25 cellular contexts compared by ENCODE assay signal in genomic region chr19:964761-965694, GRCh38. TPM values are rescaled to one million over a fixed set of nuclear protein-coding genes. Genes with fewer than 3 reads are reported as not detected.
DNase-seq lines count a peak whose midpoint lies in the region; ATAC-seq, FAIRE-seq and TF ChIP-seq lines count a peak whose summit lies in the region.
"Had no signal": no experiment of that assay in that cellular context is flagged by ENCODE, and none has a peak within 500 bp of the region (broad histone marks: within the 10 kb centered on the region; RNA-seq: fewer than 3 reads in every experiment).

No MANE protein-coding gene starts in this region.

- no peak overlapping the region for H3K4me3 Mint-ChIP-seq in activated naive CD4-positive, alpha-beta T cell treated with anti-CD3 and anti-CD28 coated beads for 36 hours
- H3K4me3 Mint-ChIP-seq: naive thymus-derived CD4-positive, alpha-beta T cell had no signal

- H3K27ac Mint-ChIP-seq in activated naive CD4-positive, alpha-beta T cell treated with anti-CD3 and anti-CD28 coated beads for 36 hours, result no peak overlapping the region
- H3K27ac Mint-ChIP-seq: activated T-helper 2 cell treated with anti-CD3 and anti-CD28 coated beads, Interferon-gamma antibody, Interleukin-2, Interleukin-4, amounts not matched to agents 10 μg/mL and 5 μg/mL and 100 μg/mL, durations not matched to agents 14 hours and 24 hours and 36 hours had no signal

- no peak for FAIRE-seq in GM12891 (lab: Jason Lieb, UNC)

- H3K27me3 ChIP-seq in fibroblast of lung (ENCODE audit: control insufficient read depth, insufficient read depth, low read length) (no peaks in the 10 kb centered on the region), spleen (replicated peaks in 1 of 7) (no peaks in the 10 kb centered on the region)
- H3K27me3 ChIP-seq: cardiac muscle cell, esophagus squamous epithelium, heart right ventricle, stomach, upper lobe of right lung had no signal

- no peak overlapping the region for H3K4me3 ChIP-seq in fibroblast of lung (replicated peaks in 1 of 4; ENCODE audit: control extremely low read depth in 1 of 4, insufficient read depth in 1 of 4, low read depth in 3 of 4, low read length in 4 of 4)
- H3K4me3 ChIP-seq in spleen, result no peak overlapping the region
- H3K4me3 ChIP-seq: cardiac muscle cell, esophagus squamous epithelium, heart right ventricle, lung, PC-9, SK-N-MC, stomach, upper lobe of right lung had no signal

- no peaks in the 10 kb centered on the region for H3K79me2 ChIP-seq in fibroblast of lung (ENCODE audit: control insufficient read depth, insufficient read depth, low read length)

- H3K9me3 Mint-ChIP-seq in activated naive CD4-positive, alpha-beta T cell treated with anti-CD3 and anti-CD28 coated beads for 36 hours, result peaks cover 3% of the 10 kb centered on the region
- H3K9me3 Mint-ChIP-seq: activated T-helper 2 cell treated with anti-CD3 and anti-CD28 coated beads, Interferon-gamma antibody, Interleukin-2, Interleukin-4, amounts not matched to agents 10 μg/mL and 5 μg/mL and 100 μg/mL, durations not matched to agents 14 hours and 24 hours and 36 hours had no signal

- H3K27ac ChIP-seq in fibroblast of lung (ENCODE audit: insufficient read depth, low read length) (no peak overlapping the region), spleen (no peak overlapping the region)
- H3K27ac ChIP-seq: esophagus squamous epithelium, heart right ventricle, parathyroid adenoma, PC-9, SK-N-MC, stomach, upper lobe of right lung had no signal

- TF ChIP-seq CTCF in fibroblast of lung (conservative IDR thresholded peaks at IDR 0.05 in 1 of 2, IDR thresholded peaks at IDR 0.05 in 1 of 2; ENCODE audit: low read depth in 1 of 2, low read length in 2 of 2), result no peak
- no peak for TF ChIP-seq CTCF in spleen (IDR thresholded peaks at IDR 0.05 in 8 of 11, conservative IDR thresholded peaks at IDR 0.05 in 3 of 11)

- H3K4me1 ChIP-seq in fibroblast of lung (ENCODE audit: control insufficient read depth, extremely low read depth, insufficient read depth, low read length) (peaks cover 5% of the 10 kb centered on the region), spleen (no peaks in the 10 kb centered on the region)
- H3K4me1 ChIP-seq: esophagus squamous epithelium, heart right ventricle, parathyroid adenoma, upper lobe of right lung had no signal

- intact Hi-C loops in left cardiac atrium (cut with DNase I), result no loop called here
- intact Hi-C loops in spleen (cut with DNase I; ENCODE audit: low total_unique reads), result no loop called here
- intact Hi-C loops in activated naive CD4-positive, alpha-beta T cell treated with anti-CD3 and anti-CD28 coated beads for 36 hours (cut with micrococcal nuclease), result no loop called here

- H3K27me3 Mint-ChIP-seq in activated naive CD4-positive, alpha-beta T cell treated with anti-CD3 and anti-CD28 coated beads for 36 hours (ENCODE audit: low read depth), result no peaks in the 10 kb centered on the region
- H3K27me3 Mint-ChIP-seq: naive thymus-derived CD4-positive, alpha-beta T cell had no signal

- no peak for TF ChIP-seq POLR2A in GM12891 (IDR thresholded peaks at IDR 0.05; ENCODE audit: low read depth, low read length)
- no peak for TF ChIP-seq POLR2A in spleen (IDR thresholded peaks at IDR 0.05)

- DNase-seq in A172 (ENCODE audit: low spot score), result peak; percentile 40
- no peak for DNase-seq in GM12891 (ENCODE audit: insufficient read length, low spot score)
- DNase-seq in RKO (ENCODE audit: low spot score), result peak; percentile 63
- DNase-seq in fibroblast of lung (ENCODE audit: low read depth in 2 of 2), result peak; percentile 23 to 38
- DNase-seq in left cardiac atrium, result no peak
- DNase-seq in spleen, result no peak
- DNase-seq in activated naive CD4-positive, alpha-beta T cell treated with anti-CD3 and anti-CD28 coated beads for 36 hours, result no peak
- DNase-seq: effector CD4-positive, alpha-beta T cell; esophagus squamous epithelium; heart right ventricle; islet precursor cell; MV-4-11; naive thymus-derived CD4-positive, alpha-beta T cell; NCI-H187 treated with DMSO at 0.1 percent for 48 hours; PC-9; stimulated activated CD4-positive, alpha-beta T cell treated with anti-CD3 and anti-CD28 coated beads, Interleukin-2, amount 100 ng/mL, for 48 hours; stomach; upper lobe of right lung had no signal

- H3K36me3 Mint-ChIP-seq in activated naive CD4-positive, alpha-beta T cell treated with anti-CD3 and anti-CD28 coated beads for 36 hours (ENCODE audit: low read depth), result peaks cover 17% of the 10 kb centered on the region

- H3K4me1 Mint-ChIP-seq in activated naive CD4-positive, alpha-beta T cell treated with anti-CD3 and anti-CD28 coated beads for 36 hours (ENCODE audit: low read depth), result peaks cover 4% of the 10 kb centered on the region

- no peak overlapping the region for H3K4me2 ChIP-seq in fibroblast of lung (ENCODE audit: extremely low read depth, insufficient read depth, low read length)
- H3K4me2 ChIP-seq: PC-9 had no signal

- H3K9me3 ChIP-seq in fibroblast of lung (ENCODE audit: control insufficient read depth, insufficient read depth, low read depth, low read length), result no peaks in the 10 kb centered on the region
- H3K9me3 ChIP-seq in spleen, result peaks cover 0 to 7% (median under 1%) of the 10 kb centered on the region in 8 donors
- H3K9me3 ChIP-seq: esophagus squamous epithelium, upper lobe of right lung had no signal

- no peak overlapping the region for H3K9ac ChIP-seq in fibroblast of lung (ENCODE audit: insufficient read depth, low read length)
- H3K9ac ChIP-seq: parathyroid adenoma had no signal

- H3K36me3 ChIP-seq in fibroblast of lung (ENCODE audit: control insufficient read depth, insufficient read depth, low read length) (peaks cover 26% of the 10 kb centered on the region), spleen (peaks cover 0 to 99% (median 53%) of the 10 kb centered on the region in 6 donors)

- no peak for ATAC-seq in left cardiac atrium
- no peak for ATAC-seq in GM21381 (IDR thresholded peaks at IDR 0.05; ENCODE audit: unreplicated experiment)
- ATAC-seq: activated CD4-positive, CD25-positive, alpha-beta regulatory T cell treated with anti-CD3 and anti-CD28 coated beads, Interleukin-2, amount 50 U/mL, for 24 hours; heart right ventricle; naive thymus-derived CD4-positive, alpha-beta T cell; upper lobe of right lung had no signal

- no peak overlapping the region for H2AFZ ChIP-seq in fibroblast of lung (ENCODE audit: low read length)
- H2AFZ ChIP-seq: parathyroid adenoma, PC-9 had no signal

- CTCF ChIA-PET in activated naive CD4-positive, alpha-beta T cell treated with anti-CD3 and anti-CD28 coated beads for 36 hours (lab: Charles Lee), result no interaction called here

- H4K20me1 ChIP-seq in fibroblast of lung (ENCODE audit: control insufficient read depth, extremely low read depth, insufficient read depth, low read length), result no peaks in the 10 kb centered on the region

- WGBS in spleen, 5 donors, result 93 to 97% (median 95%) methylated on average over 12 to 19 of the region's 19 CpGs

RNA-seq across cellular contexts. Expression of gene WDR18, which starts 19.1 kb away (rescaled TPM):
- total RNA-seq in A172 (2014; rRNA removed; shearing (Covaris generic)), result 41.8 and 42.6 TPM in 2 replicates
- polyA plus RNA-seq in GM12891 (2012; ENCODE audit: low read depth, missing spikeins), result 44.1 TPM
- total RNA-seq in fibroblast of lung, result 41.6 and 42.3 TPM in 2 replicates
- 10.0 and 16.1 TPM in 2 replicates for polyA plus RNA-seq in fibroblast of lung
- polyA plus RNA-seq in fibroblast of lung (2012), result 20.9 and 47.3 TPM in 2 replicates
- polyA minus RNA-seq in fibroblast of lung (ENCODE audit: low replicate concordance), result 39.3 and 66.7 TPM in 2 replicates
- total RNA-seq in left cardiac atrium, result 10 to 100 TPM; 16.2 to 17.2 TPM
- total RNA-seq in spleen, result 10 to 100 TPM; 17.8 to 63.4 (median 28.2) TPM
- polyA plus RNA-seq in spleen, result 10 to 100 TPM; 57.6 to 96.0 (median 85.9) TPM
- total RNA-seq in activated naive CD4-positive, alpha-beta T cell treated with anti-CD3 and anti-CD28 coated beads for 36 hours, result 10 to 100 TPM; 77.8 to 82.0 TPM

RNA-seq across cellular contexts. Expression of gene GRIN3B, which starts 35.2 kb away (rescaled TPM):
- 0.38 TPM in 1 of 2 replicates, not detected in the other for total RNA-seq in A172 (2014; rRNA removed; shearing (Covaris generic))
- 0.06 TPM for polyA plus RNA-seq in GM12891 (2012; ENCODE audit: low read depth, missing spikeins)
- total RNA-seq in fibroblast of lung (0.51 and 0.66 TPM in 2 replicates), left cardiac atrium (under 1 TPM in 1 of 2 donors, not detected in 1; 0.06 TPM), spleen (under 1 TPM in 2 of 7 donors, not detected in 5; 0.07 to 0.11 TPM)
- polyA plus RNA-seq in fibroblast of lung (0.12 and 0.25 TPM in 2 replicates), spleen (not detected)
- 0.44 and 0.59 TPM in 2 replicates for polyA plus RNA-seq in fibroblast of lung (2012)
- polyA minus RNA-seq in fibroblast of lung (ENCODE audit: low replicate concordance), result 0.20 and 0.22 TPM in 2 replicates
- total RNA-seq in activated naive CD4-positive, alpha-beta T cell treated with anti-CD3 and anti-CD28 coated beads for 36 hours, result under 1 TPM in 1 of 2 experiments, not detected in 1; 0.10 TPM
- total RNA-seq: activated T-helper 2 cell treated with anti-CD3 and anti-CD28 coated beads, Interferon-gamma antibody, Interleukin-2, Interleukin-4, amounts not matched to agents 10 μg/mL and 5 μg/mL and 100 μg/mL, durations not matched to agents 14 hours and 24 hours and 36 hours; esophagus squamous epithelium; stomach; upper lobe of right lung had no signal
- polyA plus RNA-seq: naive thymus-derived CD4-positive, alpha-beta T cell had no signal

RNA-seq across cellular contexts. Expression of gene ARID3A, which starts 39.2 kb away (rescaled TPM):
- 2.4 and 4.4 TPM in 2 replicates for total RNA-seq in A172 (2014; rRNA removed; shearing (Covaris generic))
- polyA plus RNA-seq in GM12891 (2012; ENCODE audit: low read depth, missing spikeins), result 24.1 TPM
- total RNA-seq in fibroblast of lung (12.1 and 14.9 TPM in 2 replicates), left cardiac atrium (1 to 10 TPM; 5.3 to 5.8 TPM), spleen (10 to 100 TPM; 14.9 to 42.5 (median 22.6) TPM)
- polyA plus RNA-seq in fibroblast of lung (6.4 and 8.7 TPM in 2 replicates), spleen (10 to 100 TPM in 1 of 3 donors, 1 to 10 TPM in 2; 2.5 to 10.3 (median 3.2) TPM)
- 10.5 and 12.5 TPM in 2 replicates for polyA plus RNA-seq in fibroblast of lung (2012)
- polyA minus RNA-seq in fibroblast of lung (ENCODE audit: low replicate concordance), result 32.6 and 39.3 TPM in 2 replicates
- total RNA-seq in activated naive CD4-positive, alpha-beta T cell treated with anti-CD3 and anti-CD28 coated beads for 36 hours, result 10 to 100 TPM; 23.1 to 28.4 TPM

RNA-seq across cellular contexts. Expression of gene KISS1R, which starts 47.9 kb away (rescaled TPM):
- total RNA-seq in A172 (2014; rRNA removed; shearing (Covaris generic)), result not detected in 2 replicates
- 0.63 TPM for polyA plus RNA-seq in GM12891 (2012; ENCODE audit: low read depth, missing spikeins)
- total RNA-seq in fibroblast of lung (not detected in 2 replicates), left cardiac atrium (not detected), spleen (under 1 TPM in 5 of 7 donors, not detected in 2; 0.30 to 0.50 (median 0.37) TPM)
- polyA plus RNA-seq in fibroblast of lung (not detected in 2 replicates), spleen (under 1 TPM; 0.22 to 0.42 (median 0.27) TPM)
- polyA plus RNA-seq in fibroblast of lung (2012), result not detected in 2 replicates
- not detected in 2 replicates for polyA minus RNA-seq in fibroblast of lung (ENCODE audit: low replicate concordance)
- total RNA-seq in activated naive CD4-positive, alpha-beta T cell treated with anti-CD3 and anti-CD28 coated beads for 36 hours, result 1 to 10 TPM; 5.3 to 6.6 TPM
- total RNA-seq: heart right ventricle, PC-9, stomach, upper lobe of right lung had no signal
- polyA plus RNA-seq: heart right ventricle, stomach had no signal

RNA-seq across cellular contexts. Expression of gene R3HDM4, which starts 52.0 kb away (rescaled TPM):
- 23.0 and 29.7 TPM in 2 replicates for total RNA-seq in A172 (2014; rRNA removed; shearing (Covaris generic))
- 35.8 TPM for polyA plus RNA-seq in GM12891 (2012; ENCODE audit: low read depth, missing spikeins)
- total RNA-seq in fibroblast of lung (13.2 and 13.4 TPM in 2 replicates), left cardiac atrium (10 to 100 TPM; 18.3 to 31.6 TPM), spleen (100 to 1,000 TPM in 3 of 7 donors, 10 to 100 TPM in 4; 41.0 to 175 (median 90.9) TPM)
- polyA plus RNA-seq in fibroblast of lung (20.9 and 25.5 TPM in 2 replicates), spleen (10 to 100 TPM; 74.6 to 99.7 (median 87.4) TPM)
- polyA plus RNA-seq in fibroblast of lung (2012), result 34.2 and 35.6 TPM in 2 replicates
- polyA minus RNA-seq in fibroblast of lung (ENCODE audit: low replicate concordance), result 30.5 and 33.5 TPM in 2 replicates
- 100 to 1,000 TPM; 111 to 120 TPM for total RNA-seq in activated naive CD4-positive, alpha-beta T cell treated with anti-CD3 and anti-CD28 coated beads for 36 hours

Comparison
In these comparisons a context has a peak if more than half of its experiments do, and no peak if none do; other contexts are left out.
1. DNase-seq: peak in A172 (single experiment), RKO (single experiment) and fibroblast of lung (2 of 2); none in GM12891 (single experiment), left cardiac atrium (single experiment), spleen (single experiment) and activated naive CD4-positive, alpha-beta T cell treated with anti-CD3 and anti-CD28 coated beads for 36 hours (single experiment).